Comparison of ENCODE assay signal across 9 cellular contexts in the genomic region with DNA sequence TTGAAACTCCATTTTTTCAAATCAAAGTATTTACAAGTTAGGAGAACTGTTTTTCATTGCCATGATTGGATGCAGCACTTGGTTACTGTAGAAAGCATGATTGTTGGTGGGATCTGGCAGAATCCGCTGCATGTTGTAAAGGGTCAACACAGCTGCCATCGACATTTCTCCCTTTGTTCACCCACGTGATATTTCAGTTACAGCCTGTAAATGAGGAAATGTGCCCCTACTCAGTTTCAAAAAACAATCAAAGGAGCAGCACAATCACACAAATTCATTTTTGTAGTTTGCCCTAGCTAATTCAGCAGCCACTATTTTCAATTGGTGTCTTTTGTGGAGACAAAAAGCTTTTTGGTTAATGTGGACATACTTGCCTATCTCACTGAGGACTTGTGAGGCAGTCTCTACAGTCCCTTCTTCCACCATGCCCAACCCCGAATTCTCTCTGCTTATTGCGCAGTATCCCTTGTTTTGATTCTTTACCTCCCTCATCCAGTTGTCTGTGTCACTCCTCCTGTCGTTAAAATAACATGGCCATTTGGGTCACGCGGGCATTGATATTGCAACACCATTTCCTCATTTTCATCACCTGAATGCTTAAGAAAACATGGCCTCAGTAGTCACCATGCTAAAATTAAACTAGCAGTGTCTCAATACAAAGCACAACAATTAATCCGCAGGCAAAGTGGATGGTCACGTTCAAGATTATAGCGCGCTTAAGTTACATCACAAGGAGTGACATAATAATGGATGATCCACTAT. TPM values are rescaled to one million over a fixed set of nuclear protein-coding genes. Genes with fewer than 3 reads are reported as not detected.
DNase-seq lines count a peak whose midpoint lies in the region; ATAC-seq, FAIRE-seq and TF ChIP-seq lines count a peak whose summit lies in the region.
"Had no signal": no experiment of that assay in that cellular context is flagged by ENCODE, and none has a peak within 500 bp of the region (broad histone marks: within the 10 kb centered on the region; RNA-seq: fewer than 3 reads in every experiment).

No MANE protein-coding gene starts in this region.

- H3K4me3 ChIP-seq in heart right ventricle, result no peak overlapping the region
- no peak overlapping the region for H3K4me3 ChIP-seq in right cardiac atrium (ENCODE audit: low read length)

- DNase-seq in heart right ventricle (no peak), right cardiac atrium (no peak), SHP77 treated with DMSO at 0.1 percent for 48 hours (lab: John Stamatoyannopoulos, UW) (peak; percentile 64), urothelium cell line (ENCODE audit: low spot score) (no peak), GM20000 (ENCODE audit: low spot score) (no peak)
- no peak for DNase-seq in activated naive CD4-positive, alpha-beta T cell (lab: John Stamatoyannopoulos, UW)

- H3K9me3 ChIP-seq in heart right ventricle (peaks cover 0 to 9% (median 0%) of the 10 kb centered on the region in 11 donors), right cardiac atrium (ENCODE audit: control insufficient read depth, low read length) (no peaks in the 10 kb centered on the region)

- no peaks in the 10 kb centered on the region for H3K36me3 ChIP-seq in heart right ventricle

- H3K4me1 ChIP-seq in heart right ventricle (peaks cover 8 to 72% (median 35%) of the 10 kb centered on the region in 9 donors), right cardiac atrium (ENCODE audit: control insufficient read depth, insufficient read depth, low read length) (no peaks in the 10 kb centered on the region)

- peaks cover 0 to 12% (median 7%) of the 10 kb centered on the region in 7 donors for H3K27me3 ChIP-seq in heart right ventricle
- H3K27me3 ChIP-seq in right cardiac atrium (ENCODE audit: control insufficient read depth, insufficient read depth), result no peaks in the 10 kb centered on the region
- H3K27me3 ChIP-seq in layer of hippocampus (ENCODE audit: control insufficient read depth, insufficient read depth, low read length), result no peaks in the 10 kb centered on the region

- H3K27ac ChIP-seq in heart right ventricle, result peak overlapping the region in 6 of 10 donors; percentile 6 to 65 (median 48)
- no peak overlapping the region for H3K27ac ChIP-seq in right cardiac atrium (ENCODE audit: low read length)
- peak overlapping the region; percentile 47 for H3K27ac ChIP-seq in layer of hippocampus (ENCODE audit: low read depth, low read length)

- FAIRE-seq in urothelium cell line (lab: Jason Lieb, UNC), result peak; percentile 9

- no peak for ATAC-seq in heart right ventricle
- no peak for ATAC-seq in right cardiac atrium
- no peak for ATAC-seq in HG03039 (IDR thresholded peaks at IDR 0.05; ENCODE audit: unreplicated experiment)

- intact Hi-C loops in heart right ventricle (cut with DNase I) (loop anchor here in 4 of 10 donors (5.0 to 10.0 kb wide), 4 partner anchors 47 to 87 kb away; no protein-coding TSS in a partner anchor), right cardiac atrium (cut with DNase I) (loop anchor here in 2 of 4 donors (10.0 kb wide), 2 partner anchors 47 to 67 kb away; no protein-coding TSS in a partner anchor)

- 77 to 81% methylated on average over 12 of the region's 12 CpGs for WGBS in heart right ventricle, 2 donors
- WGBS in right cardiac atrium, result 73% methylated on average over 12 of the region's 12 CpGs

- no peak for TF ChIP-seq CTCF in heart right ventricle (IDR thresholded peaks at IDR 0.05)
- TF ChIP-seq CTCF in GM20000 (IDR thresholded peaks at IDR 0.05; ENCODE audit: extremely low read depth, missing control alignments), result no peak

RNA-seq across cellular contexts. Expression of a gene that starts 6.4 kb away (rescaled TPM):
- not detected for total RNA-seq in heart right ventricle
- polyA plus RNA-seq in heart right ventricle, result not detected
- not detected for total RNA-seq in right cardiac atrium
- 0.18 TPM for polyA plus RNA-seq in right cardiac atrium
- total RNA-seq: pulmonary artery endothelial cell had no signal

RNA-seq across cellular contexts. Expression of a gene that starts 24.0 kb away (rescaled TPM):
- total RNA-seq in heart right ventricle (10 to 100 TPM; 20.8 to 30.9 (median 26.4) TPM), right cardiac atrium (10 to 100 TPM; 25.9 to 34.3 (median 32.1) TPM)
- polyA plus RNA-seq in heart right ventricle (1 to 10 TPM; 2.9 to 8.8 TPM), right cardiac atrium (4.3 TPM)
